20 cellular contexts compared by ENCODE assay signal in genomic region chr16:51302042-51302441, GRCh38.
"Had no signal": no experiment of that assay in that cellular context is flagged by ENCODE, and none has a peak within 500 bp of the region (broad histone marks: within the 10 kb centered on the region; RNA-seq: fewer than 3 reads in every experiment).

No MANE protein-coding gene starts in this region.

- H3K9me2 ChIP-seq: SK-N-SH had no signal

- H3K27me3 ChIP-seq: adrenal gland, body of pancreas, breast epithelium, SJSA1 had no signal

- H3K36me3 ChIP-seq: adrenal gland, breast epithelium, SJSA1 had no signal

- H3K4me1 ChIP-seq: adrenal gland, body of pancreas, breast epithelium, SJSA1 had no signal

- H3K4me2 ChIP-seq: SK-N-SH had no signal

- DNase-seq: activated CD4-positive, alpha-beta T cell treated with anti-CD3 and anti-CD28 coated beads for 36 hours; activated CD4-positive, alpha-beta T cell treated with anti-CD3 and anti-CD28 coated beads, Interleukin-2, amount 10 ng/mL, durations not matched to agents 7 days and 5 days; activated CD4-positive, alpha-beta T cell treated with anti-CD3 and anti-CD28 coated beads, Interleukin-2, amount 50 U/mL, for 48 hours; activated CD8-positive, alpha-beta T cell treated with anti-CD3 and anti-CD28 coated beads, Interleukin-2, amount 10 ng/mL, durations not matched to agents 7 days and 5 days; activated gamma-delta T cell; activated naive CD4-positive, alpha-beta T cell treated with Interleukin-2 at 50 U/mL for 16 hours; activated T-cell treated with anti-CD3 and anti-CD28 coated beads, Interleukin-2, amount 50 U/mL, for 24 hours; adrenal gland; body of pancreas; NCI-H1092 treated with DMSO at 0.1 percent for 48 hours; NCI-H1417; NCI-H187 treated with DMSO at 0.1 percent for 48 hours; NCI-H2081; NCI-H345; NCI-H524 treated with DMSO at 0.1 percent for 48 hours; RPMI8226; SHP77 treated with DMSO at 0.1 percent for 48 hours; SK-N-SH had no signal

- H3K4me3 ChIP-seq: adrenal gland, body of pancreas, breast epithelium, SJSA1 had no signal

- H3K9me3 ChIP-seq: adrenal gland, SJSA1, SK-N-SH had no signal

- H3K9ac ChIP-seq: SK-N-SH had no signal

- H3K27ac ChIP-seq: adrenal gland, body of pancreas, breast epithelium, SJSA1 had no signal
